Comparison of ENCODE assay signal across 1 cellular context in genomic region chr10:8049151-8049873, GRCh38.
TF ChIP-seq lines count a peak whose summit lies in the region.

No MANE protein-coding gene starts in this region.

TF ChIP-seq in HepG2, 621 proteins besides CTCF, POLR2A, EP300 and RAD21 (continued from another document):
- no peak for TF ChIP-seq ZBTB14 (CRISPR knock-in tag; IDR thresholded peaks at IDR 0.05)
- TF ChIP-seq ZNF7 (CRISPR knock-in tag; IDR thresholded peaks at IDR 0.05) = no peak
- TF ChIP-seq MATR3 (CRISPR knock-in tag; IDR thresholded peaks at IDR 0.05) = no peak
- TF ChIP-seq BCL6 (CRISPR knock-in tag; IDR thresholded peaks at IDR 0.05) = 0 out of 2 replicates have a peak, but pooled peaks have one; percentile 3
- TF ChIP-seq MAF1 (CRISPR knock-in tag; IDR thresholded peaks at IDR 0.05; ENCODE audit: borderline replicate concordance) = no peak
- no peak for TF ChIP-seq CENPX (CRISPR knock-in tag; IDR thresholded peaks at IDR 0.05)
- peak; percentile 87 for TF ChIP-seq EZH2 (conservative IDR thresholded peaks at IDR 0.05; ENCODE audit: low read depth, low read length)
- TF ChIP-seq NFIB (CRISPR knock-in tag; IDR thresholded peaks at IDR 0.05; ENCODE audit: borderline replicate concordance) = no peak
TF ChIP-seq in HepG2: peak in this region for 2.
